8 cellular contexts compared by ENCODE assay signal in the genomic region with DNA sequence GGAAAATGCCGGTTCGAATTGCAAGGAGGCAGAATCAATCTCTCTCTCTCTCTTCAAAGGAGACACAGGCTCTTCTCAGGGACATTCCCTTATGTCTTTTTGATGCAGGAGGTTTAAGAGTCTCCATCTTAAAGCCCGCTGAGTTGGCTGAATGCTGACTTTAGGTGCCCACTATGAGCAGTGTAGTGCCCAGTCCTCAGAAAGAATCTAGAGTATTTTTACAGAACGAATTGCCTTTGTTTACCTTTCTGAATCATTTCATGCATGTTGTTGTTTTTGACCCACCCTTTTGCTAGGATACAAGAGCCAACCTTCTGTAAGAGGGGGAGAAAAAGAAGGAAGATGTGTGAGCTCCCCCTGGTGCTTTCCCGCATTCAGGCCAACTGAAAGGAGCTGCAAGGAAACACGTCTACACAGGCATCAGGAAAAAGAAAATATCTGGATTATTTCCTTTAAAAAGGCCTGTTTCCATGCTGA.
A peak's percentile ranks its signal among the peaks of the same experiment; 100 is the strongest.
DNase-seq lines count a peak whose midpoint lies in the region; ATAC-seq and TF ChIP-seq lines count a peak whose summit lies in the region.

No MANE protein-coding gene starts in this region.

- peaks cover 13 to 15% of the 10 kb centered on the region in 2 donors for H3K4me1 Mint-ChIP-seq in immature natural killer cell

- H3K4me3 ChIP-seq in Panc1 (ENCODE audit: low read depth in 2 of 2, low read length in 2 of 2) (no peak overlapping the region), fibroblast of villous mesenchyme (ENCODE audit: low read depth, low read length) (no peak overlapping the region)

- in situ Hi-C loops in Panc1 (cut with HindIII; ENCODE audit: low pct_unique_long_range_greater_than_20kb, low sequenced_read_pairs): no loop called here

- peak; percentile 30; the same call in 1 of the 2 replicates for TF ChIP-seq CTCF in Panc1 (IDR thresholded peaks at IDR 0.05)
- peak; percentile 88 for TF ChIP-seq CTCF in fibroblast of villous mesenchyme (IDR thresholded peaks at IDR 0.05; ENCODE audit: insufficient read depth, low read depth, low read length)

- H3K36me3 ChIP-seq in Panc1 (ENCODE audit: control insufficient read depth, insufficient read depth, low read length): no peaks in the 10 kb centered on the region; the same call in 1 of the 2 replicates

- H3K27me3 ChIP-seq in Panc1 (ENCODE audit: control insufficient read depth, insufficient read depth, low read length): no peaks in the 10 kb centered on the region

- no peak overlapping the region for H3K27ac ChIP-seq in Panc1 (ENCODE audit: low read length)

- intact Hi-C loops in Panc1 (cut with micrococcal nuclease; ENCODE audit: unreplicated experiment): no loop called here

- peaks cover 0 to 13% (median 0%) of the 10 kb centered on the region in 6 donors for H3K9me3 Mint-ChIP-seq in immature natural killer cell

- DNase-seq in AG08396 (ENCODE audit: low spot score): peak; percentile 75
- DNase-seq in HT-29 (ENCODE audit: low spot score): peak; percentile 51
- DNase-seq in Panc1 (ENCODE audit: low read depth, low spot score): peak; percentile 13
- DNase-seq in fibroblast of villous mesenchyme (ENCODE audit: low read depth): peak; percentile 81
- peak; percentile 60 for DNase-seq in non-pigmented ciliary epithelial cell (ENCODE audit: low read depth)
- DNase-seq in SIG-M5 treated with dmso at 0.1 percent for 504 hours (lab: John Stamatoyannopoulos, UW; ENCODE audit: unreplicated experiment): no peak
- DNase-seq in immature natural killer cell: no peak
- DNase-seq in activated T-cell treated with anti-CD3 and anti-CD28 coated beads, Interleukin-2, amount 50 U/mL, for 1 hour: no peak

- H3K4me1 ChIP-seq in Panc1 (ENCODE audit: control insufficient read depth, insufficient read depth, low read length): no peaks in the 10 kb centered on the region

- CTCF ChIA-PET in Panc1 (lab: Charles Lee): interaction anchor here (0.6 kb wide), 1 partner anchor 416 kb away, joined by 3 read pairs; no protein-coding TSS in a partner anchor

- H3K36me3 Mint-ChIP-seq in immature natural killer cell: peaks cover 0 to 6% (median 3%) of the 10 kb centered on the region in 3 donors

- BruUV-seq in Panc1 (replicated peaks; lab: Mats Ljungman, UMichigan): no TSS peak

- H3K9me3 ChIP-seq in Panc1 (ENCODE audit: control insufficient read depth, insufficient read depth, low read depth, low read length): no peaks in the 10 kb centered on the region

- no peak overlapping the region for H3K27ac Mint-ChIP-seq in immature natural killer cell

- POLR2A ChIA-PET in Panc1 (lab: Charles Lee): no interaction called here

- no peak for ATAC-seq in Panc1

- H3K4me3 Mint-ChIP-seq in immature natural killer cell: peak overlapping the region in 1 of 5 donors; percentile 38

- peaks cover 9 to 20% (median 15%) of the 10 kb centered on the region in 3 donors for H3K27me3 Mint-ChIP-seq in immature natural killer cell (ENCODE audit: low read depth in 3 of 3)

Comparison
In these comparisons a context has a peak if more than half of its experiments do, and no peak if none do; other contexts are left out.
1. DNase-seq: peak in AG08396 (single experiment), HT-29 (single experiment), Panc1 (single experiment), fibroblast of villous mesenchyme (single experiment) and non-pigmented ciliary epithelial cell (single experiment); none in SIG-M5 treated with dmso at 0.1 percent for 504 hours (single experiment), immature natural killer cell (0 of 3) and activated T-cell treated with anti-CD3 and anti-CD28 coated beads, Interleukin-2, amount 50 U/mL, for 1 hour (single experiment).